ENCODE assay signal across 8 cellular contexts in the genomic region with DNA sequence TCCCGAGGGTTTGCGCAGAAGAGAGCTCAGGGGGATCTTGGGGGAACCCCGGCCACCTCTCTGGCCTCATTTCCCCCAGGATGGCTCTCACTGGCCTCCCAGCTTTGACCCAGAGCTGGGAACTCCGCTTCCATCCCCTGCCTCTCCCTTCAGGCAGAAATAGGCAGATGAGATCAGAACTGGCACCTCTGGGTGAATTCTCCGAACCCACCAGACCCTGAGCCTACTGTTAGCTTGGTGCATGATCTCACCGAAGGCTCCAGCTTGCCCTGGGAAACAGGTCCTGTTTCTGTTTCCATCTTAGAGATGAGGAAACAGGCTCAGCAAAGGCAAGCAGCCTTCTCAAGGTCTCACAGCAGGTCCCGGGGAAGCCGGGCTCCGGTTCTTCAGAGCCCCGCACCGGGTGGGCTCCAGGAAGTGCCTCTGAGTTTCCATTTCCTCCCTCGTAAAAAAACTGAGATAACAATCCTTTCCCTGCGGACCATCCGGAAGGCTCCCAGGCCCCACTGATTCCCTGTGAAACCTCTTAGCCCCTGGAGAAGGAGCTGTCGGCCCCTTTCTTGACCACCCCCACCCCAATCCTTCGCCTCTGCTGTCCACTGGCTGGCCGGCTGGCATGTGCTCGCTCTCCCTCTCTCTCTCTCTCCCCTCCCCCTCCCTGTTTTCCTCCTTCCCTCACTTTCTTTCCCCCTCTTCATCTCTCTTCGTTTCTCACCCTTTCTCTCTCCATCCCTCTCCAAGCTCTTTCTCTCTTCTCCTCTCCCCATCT. TPM values are rescaled to one million over a fixed set of nuclear protein-coding genes. Genes with fewer than 3 reads are reported as not detected.
DNase-seq lines count a peak whose midpoint lies in the region; ATAC-seq and TF ChIP-seq lines count a peak whose summit lies in the region.

No MANE protein-coding gene starts in this region.

- peaks cover 19% of the 10 kb centered on the region for H3K4me1 ChIP-seq in SJCRH30

- peaks cover 30% of the 10 kb centered on the region for H3K4me1 Mint-ChIP-seq in progenitor cell of endocrine pancreas (ENCODE audit: low read depth)

- H3K27ac ChIP-seq in SJCRH30, result no peak overlapping the region; the same call in 1 of the 2 replicates

- H3K36me3 Mint-ChIP-seq in progenitor cell of endocrine pancreas (ENCODE audit: insufficient read depth), result peaks cover 2% of the 10 kb centered on the region

- no peaks in the 10 kb centered on the region for H3K27me3 ChIP-seq in SJCRH30

- H3K27me3 Mint-ChIP-seq in progenitor cell of endocrine pancreas, result no peaks in the 10 kb centered on the region

- no peaks in the 10 kb centered on the region for H3K9me3 Mint-ChIP-seq in progenitor cell of endocrine pancreas (ENCODE audit: low read depth)

- DNase-seq in GF-D8 (lab: John Stamatoyannopoulos, UW), result peak; percentile 14
- peak in 1 of 2 experiments; percentile 38 for DNase-seq in SJCRH30
- peak; percentile 75 for DNase-seq in fibroblast of villous mesenchyme (ENCODE audit: low read depth)
- no peak for DNase-seq in progenitor cell of endocrine pancreas (ENCODE audit: low spot score, unreplicated experiment)
- no peak for DNase-seq in NCI-H146 (lab: John Stamatoyannopoulos, UW)
- DNase-seq in NCI-H128 (lab: John Stamatoyannopoulos, UW; ENCODE audit: unreplicated experiment), result no peak

- H3K4me3 Mint-ChIP-seq in progenitor cell of endocrine pancreas (ENCODE audit: low read depth), result peak overlapping the region; percentile 98

- no peaks in the 10 kb centered on the region for H3K9me3 ChIP-seq in SJCRH30 (replicated peaks)

- ATAC-seq in GM21529 (IDR thresholded peaks at IDR 0.05; ENCODE audit: unreplicated experiment), result no peak
- ATAC-seq in HG02852 (IDR thresholded peaks at IDR 0.05; ENCODE audit: unreplicated experiment), result no peak

- TF ChIP-seq CTCF in fibroblast of villous mesenchyme (IDR thresholded peaks at IDR 0.05; ENCODE audit: insufficient read depth, low read depth, low read length) (no peak), progenitor cell of endocrine pancreas (IDR thresholded peaks at IDR 0.05; ENCODE audit: unreplicated experiment) (no peak)

- peak overlapping the region; percentile 99 for H3K27ac Mint-ChIP-seq in progenitor cell of endocrine pancreas

- H3K4me3 ChIP-seq in SJCRH30 (peak overlapping the region; percentile 100), fibroblast of villous mesenchyme (ENCODE audit: low read depth, low read length) (peak overlapping the region; percentile 91)

- 0 out of 2 replicates have a peak, but pooled peaks cover 2% of the 10 kb centered on the region for H3K36me3 ChIP-seq in SJCRH30

RNA-seq across cellular contexts. Expression of a gene that starts 2.1 kb away (rescaled TPM):
- 46.0 and 50.2 TPM in 2 replicates for total RNA-seq in SJCRH30 (2014; rRNA removed; shearing (Covaris generic))
- total RNA-seq in fibroblast of villous mesenchyme, result 133 and 134 TPM in 2 replicates
- 201 and 203 TPM in 2 replicates for total RNA-seq in progenitor cell of endocrine pancreas

RNA-seq across cellular contexts. Expression of a gene that starts 39.3 kb away (rescaled TPM):
- total RNA-seq in SJCRH30 (2014; rRNA removed; shearing (Covaris generic)), result 15.5 and 15.9 TPM in 2 replicates
- total RNA-seq in fibroblast of villous mesenchyme (10.3 and 15.1 TPM in 2 replicates), progenitor cell of endocrine pancreas (197 and 211 TPM in 2 replicates)

RNA-seq across cellular contexts. Expression of a gene that starts 42.8 kb away (rescaled TPM):
- 104 and 110 TPM in 2 replicates for total RNA-seq in SJCRH30 (2014; rRNA removed; shearing (Covaris generic))
- total RNA-seq in fibroblast of villous mesenchyme, result 56.7 and 57.9 TPM in 2 replicates
- 63.0 and 67.1 TPM in 2 replicates for total RNA-seq in progenitor cell of endocrine pancreas

RNA-seq across cellular contexts. Expression of a gene that starts 57.4 kb away (rescaled TPM):
- total RNA-seq in SJCRH30 (2014; rRNA removed; shearing (Covaris generic)), result 4.5 and 6.5 TPM in 2 replicates
- total RNA-seq in fibroblast of villous mesenchyme (9.7 and 16.4 TPM in 2 replicates), progenitor cell of endocrine pancreas (198 and 233 TPM in 2 replicates)

Comparison
In these comparisons a context has a peak if more than half of its experiments do, and no peak if none do; other contexts are left out.
1. DNase-seq: peak in GF-D8 (single experiment) and fibroblast of villous mesenchyme (single experiment); none in progenitor cell of endocrine pancreas (single experiment), NCI-H146 (single experiment) and NCI-H128 (single experiment).
2. RNA of a gene that starts 39.3 kb away (total RNA-seq): 197 to 211 TPM in progenitor cell of endocrine pancreas; 15.5 to 15.9 TPM in SJCRH30 and 10.3 to 15.1 TPM in fibroblast of villous mesenchyme; every median in the first group is over 10 times any median in the second.